20 cellular contexts compared by ENCODE assay signal in genomic region chr2:163701399-163702195, GRCh38. TPM values are rescaled to one million over a fixed set of nuclear protein-coding genes. Genes with fewer than 3 reads are reported as not detected.
"Had no signal": no experiment of that assay in that cellular context is flagged by ENCODE, and none has a peak within 500 bp of the region (broad histone marks: within the 10 kb centered on the region; RNA-seq: fewer than 3 reads in every experiment).

No MANE protein-coding gene starts in this region.

- H3K9me3 ChIP-seq: body of pancreas, gastrocnemius medialis, pancreas, sigmoid colon, SJCRH30, thyroid gland had no signal

- H3K27me3 ChIP-seq: body of pancreas, gastrocnemius medialis, pancreas, sigmoid colon, SJCRH30, thyroid gland had no signal

- H3K36me3 ChIP-seq: gastrocnemius medialis, pancreas, sigmoid colon, thyroid gland had no signal

- DNase-seq: activated CD4-positive, alpha-beta memory T cell treated with anti-CD3 and anti-CD28 coated beads for 36 hours; activated CD4-positive, alpha-beta T cell treated with anti-CD3 and anti-CD28 coated beads for 4 hours; activated naive CD4-positive, alpha-beta T cell treated with Interleukin-2 at 50 U/mL for 16 hours; activated naive CD8-positive, alpha-beta T cell treated with anti-CD3 and anti-CD28 coated beads, Interleukin-2, amount 10 ng/mL, durations not matched to agents 7 days and 5 days; body of pancreas; gastrocnemius medialis; mammary epithelial cell; naive B cell; pancreas; sigmoid colon; SJCRH30; stimulated activated CD4-positive, alpha-beta T cell treated with anti-CD3 and anti-CD28 coated beads, Interleukin-12 subunit alpha, Interleukin-12 subunit beta, amount 100 ng/mL, for 4 hours; stimulated activated CD4-positive, alpha-beta T cell treated with anti-CD3 and anti-CD28 coated beads, Interleukin-1b, Interleukin-23, amount 100 ng/mL, for 48 hours; stimulated activated CD8-positive, alpha-beta memory T cell treated with anti-CD3 and anti-CD28 coated beads, Interleukin-4, amount 100 ng/mL, for 48 hours; stimulated activated naive CD4-positive, alpha-beta T cell; thyroid gland had no signal

- H3K4me1 ChIP-seq: SJCRH30, thyroid gland had no signal

- H3K4me3 Mint-ChIP-seq: activated CD4-positive, alpha-beta memory T cell treated with anti-CD3 and anti-CD28 coated beads for 36 hours; activated naive CD8-positive, alpha-beta T cell treated with anti-CD3 and anti-CD28 coated beads, Interleukin-2, amount 10 ng/mL, durations not matched to agents 7 days and 5 days; central memory CD8-positive, alpha-beta T cell; naive B cell; T-helper 1 cell treated with Interleukin-12 subunit alpha and Interleukin-12 subunit beta and Interleukin-4 antibody, amounts not matched to agents 30 μg/mL and 1 μg/mL, for 36 hours had no signal

- H3K4me1 Mint-ChIP-seq: activated naive CD8-positive, alpha-beta T cell treated with anti-CD3 and anti-CD28 coated beads, Interleukin-2, amount 10 ng/mL, durations not matched to agents 7 days and 5 days; central memory CD8-positive, alpha-beta T cell; naive B cell had no signal

- H3K36me3 Mint-ChIP-seq: activated CD4-positive, alpha-beta memory T cell treated with anti-CD3 and anti-CD28 coated beads for 36 hours; activated naive CD8-positive, alpha-beta T cell treated with anti-CD3 and anti-CD28 coated beads, Interleukin-2, amount 10 ng/mL, durations not matched to agents 7 days and 5 days; naive B cell had no signal

- H3K27me3 Mint-ChIP-seq: activated CD4-positive, alpha-beta memory T cell treated with anti-CD3 and anti-CD28 coated beads for 36 hours; activated naive CD8-positive, alpha-beta T cell treated with anti-CD3 and anti-CD28 coated beads, Interleukin-2, amount 10 ng/mL, durations not matched to agents 7 days and 5 days; central memory CD8-positive, alpha-beta T cell had no signal

- H3K27ac Mint-ChIP-seq: activated CD4-positive, alpha-beta memory T cell treated with anti-CD3 and anti-CD28 coated beads for 36 hours; activated naive CD8-positive, alpha-beta T cell treated with anti-CD3 and anti-CD28 coated beads, Interleukin-2, amount 10 ng/mL, durations not matched to agents 7 days and 5 days; naive B cell; T-helper 1 cell treated with Interleukin-12 subunit alpha and Interleukin-12 subunit beta and Interleukin-4 antibody, amounts not matched to agents 30 μg/mL and 1 μg/mL, for 36 hours had no signal

- H3K27ac ChIP-seq: body of pancreas, coronary artery, gastrocnemius medialis, pancreas, sigmoid colon, SJCRH30, thyroid gland had no signal

- H3K4me3 ChIP-seq: body of pancreas, coronary artery, gastrocnemius medialis, pancreas, sigmoid colon, SJCRH30, thyroid gland had no signal

- H3K9me3 Mint-ChIP-seq: T-helper 1 cell treated with Interleukin-12 subunit alpha and Interleukin-12 subunit beta and Interleukin-4 antibody, amounts not matched to agents 30 μg/mL and 1 μg/mL, for 36 hours had no signal

RNA-seq across cellular contexts. Expression of gene FIGN, which starts 34.2 kb away (rescaled TPM):
- total RNA-seq: activated CD4-positive, alpha-beta memory T cell treated with anti-CD3 and anti-CD28 coated beads for 36 hours; activated naive CD8-positive, alpha-beta T cell treated with anti-CD3 and anti-CD28 coated beads, Interleukin-2, amount 10 ng/mL, durations not matched to agents 7 days and 5 days; mononuclear cell had no signal
